Comparison of ENCODE assay signal across 8 cellular contexts in genomic region chr7:21730399-21730798, GRCh38.
"Had no signal": no experiment of that assay in that cellular context is flagged by ENCODE, and none has a peak within 500 bp of the region (broad histone marks: within the 10 kb centered on the region; RNA-seq: fewer than 3 reads in every experiment).

No MANE protein-coding gene starts in this region.

- DNase-seq: GDM1, GF-D8 had no signal

- ATAC-seq: GM12878 had no signal

- H3K4me3 ChIP-seq: GM12878 had no signal

- FAIRE-seq: G401.6, GM12878, GM12891, GM12892, GM18507, GM19239 had no signal
